1 cellular context compared by ENCODE assay signal in the genomic region with DNA sequence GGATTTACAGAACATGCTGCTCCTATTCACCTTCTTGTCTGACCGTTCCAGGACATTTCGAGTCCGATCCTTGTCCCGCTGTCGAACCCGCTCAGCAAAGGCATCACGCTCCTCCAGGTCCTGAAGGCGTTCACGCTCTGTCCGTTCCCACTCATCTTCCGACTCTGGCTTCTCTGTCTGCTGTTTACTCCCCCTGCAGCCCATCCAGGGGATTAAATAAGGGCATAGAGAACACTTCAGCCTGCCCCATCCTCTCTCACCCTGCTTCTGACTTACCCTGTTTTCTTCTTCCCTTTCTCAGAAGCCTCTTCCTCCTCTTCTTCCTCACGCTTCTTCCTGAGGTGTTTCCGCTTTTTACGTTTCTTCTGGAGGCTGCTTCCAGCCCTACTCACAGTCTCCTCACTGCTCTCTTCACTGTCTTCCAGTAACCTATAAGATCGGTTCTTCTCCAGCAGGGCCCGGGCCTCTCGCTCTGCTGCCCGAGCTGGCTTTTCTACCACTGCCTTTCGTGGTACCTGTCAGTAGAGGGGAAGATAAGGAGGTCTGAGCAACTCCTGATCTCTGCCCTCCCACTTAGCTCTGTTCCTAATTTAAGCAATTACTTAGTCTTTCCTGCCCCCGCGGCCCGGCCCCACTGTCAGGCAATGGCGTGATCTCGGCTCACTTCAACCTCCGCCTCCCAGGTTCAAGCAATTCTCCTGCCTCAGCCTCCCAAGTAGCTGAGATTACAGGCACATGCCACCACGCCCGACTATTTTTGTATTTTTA.
TF ChIP-seq lines count a peak whose summit lies in the region.

No MANE protein-coding gene starts in this region.

TF ChIP-seq in HepG2, 621 proteins besides CTCF, POLR2A, EP300 and RAD21 (continues in another document):
- TF ChIP-seq, protein P1, sequence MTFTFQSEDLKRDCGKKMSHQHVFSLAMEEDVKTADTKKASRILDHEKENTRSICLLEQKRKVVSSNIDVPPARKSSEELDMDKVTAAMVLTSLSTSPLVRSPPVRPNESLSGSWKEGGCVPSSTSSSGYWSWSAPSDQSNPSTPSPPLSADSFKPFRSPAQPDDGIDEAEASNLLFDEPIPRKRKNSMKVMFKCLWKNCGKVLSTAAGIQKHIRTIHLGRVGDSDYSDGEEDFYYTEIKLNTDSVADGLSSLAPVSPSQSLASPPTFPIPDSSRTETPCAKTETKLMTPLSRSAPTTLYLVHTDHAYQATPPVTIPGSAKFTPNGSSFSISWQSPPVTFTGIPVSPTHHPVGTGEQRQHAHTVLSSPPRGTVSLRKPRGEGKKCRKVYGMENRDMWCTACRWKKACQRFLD (CRISPR knock-in tag; IDR thresholded peaks at IDR 0.05; ENCODE audit: borderline replicate concordance) = 0 out of 2 replicates have a peak, but pooled peaks have one; percentile 35
- TF ChIP-seq, protein P2, sequence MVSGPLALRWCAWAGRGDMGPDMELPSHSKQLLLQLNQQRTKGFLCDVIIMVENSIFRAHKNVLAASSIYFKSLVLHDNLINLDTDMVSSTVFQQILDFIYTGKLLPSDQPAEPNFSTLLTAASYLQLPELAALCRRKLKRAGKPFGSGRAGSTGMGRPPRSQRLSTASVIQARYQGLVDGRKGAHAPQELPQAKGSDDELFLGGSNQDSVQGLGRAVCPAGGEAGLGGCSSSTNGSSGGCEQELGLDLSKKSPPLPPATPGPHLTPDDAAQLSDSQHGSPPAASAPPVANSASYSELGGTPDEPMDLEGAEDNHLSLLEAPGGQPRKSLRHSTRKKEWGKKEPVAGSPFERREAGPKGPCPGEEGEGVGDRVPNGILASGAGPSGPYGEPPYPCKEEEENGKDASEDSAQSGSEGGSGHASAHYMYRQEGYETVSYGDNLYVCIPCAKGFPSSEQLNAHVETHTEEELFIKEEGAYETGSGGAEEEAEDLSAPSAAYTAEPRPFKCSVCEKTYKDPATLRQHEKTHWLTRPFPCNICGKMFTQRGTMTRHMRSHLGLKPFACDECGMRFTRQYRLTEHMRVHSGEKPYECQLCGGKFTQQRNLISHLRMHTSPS (CRISPR knock-in tag; IDR thresholded peaks at IDR 0.05; ENCODE audit: low read depth) = no peak
- TF ChIP-seq, protein P3, sequence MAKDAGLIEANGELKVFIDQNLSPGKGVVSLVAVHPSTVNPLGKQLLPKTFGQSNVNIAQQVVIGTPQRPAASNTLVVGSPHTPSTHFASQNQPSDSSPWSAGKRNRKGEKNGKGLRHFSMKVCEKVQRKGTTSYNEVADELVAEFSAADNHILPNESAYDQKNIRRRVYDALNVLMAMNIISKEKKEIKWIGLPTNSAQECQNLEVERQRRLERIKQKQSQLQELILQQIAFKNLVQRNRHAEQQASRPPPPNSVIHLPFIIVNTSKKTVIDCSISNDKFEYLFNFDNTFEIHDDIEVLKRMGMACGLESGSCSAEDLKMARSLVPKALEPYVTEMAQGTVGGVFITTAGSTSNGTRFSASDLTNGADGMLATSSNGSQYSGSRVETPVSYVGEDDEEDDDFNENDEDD (CRISPR knock-in tag; IDR thresholded peaks at IDR 0.05; ENCODE audit: borderline replicate concordance) = no peak
- TF ChIP-seq GTF3A (CRISPR knock-in tag; conservative IDR thresholded peaks at IDR 0.05) (no peak), MAF1 (CRISPR knock-in tag; IDR thresholded peaks at IDR 0.05; ENCODE audit: borderline replicate concordance) (no peak), PHB2 (IDR thresholded peaks at IDR 0.05; ENCODE audit: partially characterized antibody) (no peak), ZFP1 (CRISPR knock-in tag; IDR thresholded peaks at IDR 0.05) (no peak), SAP130 (CRISPR knock-in tag; IDR thresholded peaks at IDR 0.05; ENCODE audit: low read depth) (peak; percentile 27; the same call in 1 of the 2 replicates), ZNF234 (CRISPR knock-in tag; conservative IDR thresholded peaks at IDR 0.05) (no peak), TOE1 (CRISPR knock-in tag; IDR thresholded peaks at IDR 0.05) (no peak), SIX4 (CRISPR knock-in tag; IDR thresholded peaks at IDR 0.05) (no peak), ATAD3A (CRISPR knock-in tag; IDR thresholded peaks at IDR 0.05) (no peak), NR2F6 (IDR thresholded peaks at IDR 0.05) (no peak), NR2F6 (CRISPR knock-in tag; IDR thresholded peaks at IDR 0.05) (0 out of 2 replicates have a peak, but pooled peaks have one; percentile 6), ZIK1 (CRISPR knock-in tag; IDR thresholded peaks at IDR 0.05; ENCODE audit: borderline replicate concordance, low read depth) (no peak), ARID2 (CRISPR knock-in tag; IDR thresholded peaks at IDR 0.05; ENCODE audit: borderline replicate concordance) (no peak), CHD2 (IDR thresholded peaks at IDR 0.05; ENCODE audit: low read depth, low read length) (no peak), ZFP37 (CRISPR knock-in tag; IDR thresholded peaks at IDR 0.05; ENCODE audit: borderline replicate concordance) (no peak), MED13 (CRISPR knock-in tag; IDR thresholded peaks at IDR 0.05) (no peak), ZNF629 (CRISPR knock-in tag; conservative IDR thresholded peaks at IDR 0.05) (no peak), STAG1 (CRISPR knock-in tag; IDR thresholded peaks at IDR 0.05) (peak; percentile 47)
- TF ChIP-seq, protein P4, sequence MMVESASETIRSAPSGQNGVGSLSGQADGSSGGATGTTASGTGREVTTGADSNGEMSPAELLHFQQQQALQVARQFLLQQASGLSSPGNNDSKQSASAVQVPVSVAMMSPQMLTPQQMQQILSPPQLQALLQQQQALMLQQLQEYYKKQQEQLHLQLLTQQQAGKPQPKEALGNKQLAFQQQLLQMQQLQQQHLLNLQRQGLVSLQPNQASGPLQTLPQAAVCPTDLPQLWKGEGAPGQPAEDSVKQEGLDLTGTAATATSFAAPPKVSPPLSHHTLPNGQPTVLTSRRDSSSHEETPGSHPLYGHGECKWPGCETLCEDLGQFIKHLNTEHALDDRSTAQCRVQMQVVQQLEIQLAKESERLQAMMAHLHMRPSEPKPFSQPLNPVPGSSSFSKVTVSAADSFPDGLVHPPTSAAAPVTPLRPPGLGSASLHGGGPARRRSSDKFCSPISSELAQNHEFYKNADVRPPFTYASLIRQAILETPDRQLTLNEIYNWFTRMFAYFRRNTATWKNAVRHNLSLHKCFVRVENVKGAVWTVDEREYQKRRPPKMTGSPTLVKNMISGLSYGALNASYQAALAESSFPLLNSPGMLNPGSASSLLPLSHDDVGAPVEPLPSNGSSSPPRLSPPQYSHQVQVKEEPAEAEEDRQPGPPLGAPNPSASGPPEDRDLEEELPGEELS (CRISPR knock-in tag; IDR thresholded peaks at IDR 0.05) = peak; percentile 14; the same call in 1 of the 2 replicates
- TF ChIP-seq, protein P5, sequence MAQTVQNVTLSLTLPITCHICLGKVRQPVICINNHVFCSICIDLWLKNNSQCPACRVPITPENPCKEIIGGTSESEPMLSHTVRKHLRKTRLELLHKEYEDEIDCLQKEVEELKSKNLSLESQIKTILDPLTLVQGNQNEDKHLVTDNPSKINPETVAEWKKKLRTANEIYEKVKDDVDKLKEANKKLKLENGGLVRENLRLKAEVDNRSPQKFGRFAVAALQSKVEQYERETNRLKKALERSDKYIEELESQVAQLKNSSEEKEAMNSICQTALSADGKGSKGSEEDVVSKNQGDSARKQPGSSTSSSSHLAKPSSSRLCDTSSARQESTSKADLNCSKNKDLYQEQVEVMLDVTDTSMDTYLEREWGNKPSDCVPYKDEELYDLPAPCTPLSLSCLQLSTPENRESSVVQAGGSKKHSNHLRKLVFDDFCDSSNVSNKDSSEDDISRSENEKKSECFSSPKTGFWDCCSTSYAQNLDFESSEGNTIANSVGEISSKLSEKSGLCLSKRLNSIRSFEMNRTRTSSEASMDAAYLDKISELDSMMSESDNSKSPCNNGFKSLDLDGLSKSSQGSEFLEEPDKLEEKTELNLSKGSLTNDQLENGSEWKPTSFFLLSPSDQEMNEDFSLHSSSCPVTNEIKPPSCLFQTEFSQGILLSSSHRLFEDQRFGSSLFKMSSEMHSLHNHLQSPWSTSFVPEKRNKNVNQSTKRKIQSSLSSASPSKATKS (CRISPR knock-in tag; IDR thresholded peaks at IDR 0.05) = no peak
- TF ChIP-seq, protein P6, sequence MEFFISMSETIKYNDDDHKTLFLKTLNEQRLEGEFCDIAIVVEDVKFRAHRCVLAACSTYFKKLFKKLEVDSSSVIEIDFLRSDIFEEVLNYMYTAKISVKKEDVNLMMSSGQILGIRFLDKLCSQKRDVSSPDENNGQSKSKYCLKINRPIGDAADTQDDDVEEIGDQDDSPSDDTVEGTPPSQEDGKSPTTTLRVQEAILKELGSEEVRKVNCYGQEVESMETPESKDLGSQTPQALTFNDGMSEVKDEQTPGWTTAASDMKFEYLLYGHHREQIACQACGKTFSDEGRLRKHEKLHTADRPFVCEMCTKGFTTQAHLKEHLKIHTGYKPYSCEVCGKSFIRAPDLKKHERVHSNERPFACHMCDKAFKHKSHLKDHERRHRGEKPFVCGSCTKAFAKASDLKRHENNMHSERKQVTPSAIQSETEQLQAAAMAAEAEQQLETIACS (CRISPR knock-in tag; IDR thresholded peaks at IDR 0.05) = no peak
- TF ChIP-seq, protein P7, sequence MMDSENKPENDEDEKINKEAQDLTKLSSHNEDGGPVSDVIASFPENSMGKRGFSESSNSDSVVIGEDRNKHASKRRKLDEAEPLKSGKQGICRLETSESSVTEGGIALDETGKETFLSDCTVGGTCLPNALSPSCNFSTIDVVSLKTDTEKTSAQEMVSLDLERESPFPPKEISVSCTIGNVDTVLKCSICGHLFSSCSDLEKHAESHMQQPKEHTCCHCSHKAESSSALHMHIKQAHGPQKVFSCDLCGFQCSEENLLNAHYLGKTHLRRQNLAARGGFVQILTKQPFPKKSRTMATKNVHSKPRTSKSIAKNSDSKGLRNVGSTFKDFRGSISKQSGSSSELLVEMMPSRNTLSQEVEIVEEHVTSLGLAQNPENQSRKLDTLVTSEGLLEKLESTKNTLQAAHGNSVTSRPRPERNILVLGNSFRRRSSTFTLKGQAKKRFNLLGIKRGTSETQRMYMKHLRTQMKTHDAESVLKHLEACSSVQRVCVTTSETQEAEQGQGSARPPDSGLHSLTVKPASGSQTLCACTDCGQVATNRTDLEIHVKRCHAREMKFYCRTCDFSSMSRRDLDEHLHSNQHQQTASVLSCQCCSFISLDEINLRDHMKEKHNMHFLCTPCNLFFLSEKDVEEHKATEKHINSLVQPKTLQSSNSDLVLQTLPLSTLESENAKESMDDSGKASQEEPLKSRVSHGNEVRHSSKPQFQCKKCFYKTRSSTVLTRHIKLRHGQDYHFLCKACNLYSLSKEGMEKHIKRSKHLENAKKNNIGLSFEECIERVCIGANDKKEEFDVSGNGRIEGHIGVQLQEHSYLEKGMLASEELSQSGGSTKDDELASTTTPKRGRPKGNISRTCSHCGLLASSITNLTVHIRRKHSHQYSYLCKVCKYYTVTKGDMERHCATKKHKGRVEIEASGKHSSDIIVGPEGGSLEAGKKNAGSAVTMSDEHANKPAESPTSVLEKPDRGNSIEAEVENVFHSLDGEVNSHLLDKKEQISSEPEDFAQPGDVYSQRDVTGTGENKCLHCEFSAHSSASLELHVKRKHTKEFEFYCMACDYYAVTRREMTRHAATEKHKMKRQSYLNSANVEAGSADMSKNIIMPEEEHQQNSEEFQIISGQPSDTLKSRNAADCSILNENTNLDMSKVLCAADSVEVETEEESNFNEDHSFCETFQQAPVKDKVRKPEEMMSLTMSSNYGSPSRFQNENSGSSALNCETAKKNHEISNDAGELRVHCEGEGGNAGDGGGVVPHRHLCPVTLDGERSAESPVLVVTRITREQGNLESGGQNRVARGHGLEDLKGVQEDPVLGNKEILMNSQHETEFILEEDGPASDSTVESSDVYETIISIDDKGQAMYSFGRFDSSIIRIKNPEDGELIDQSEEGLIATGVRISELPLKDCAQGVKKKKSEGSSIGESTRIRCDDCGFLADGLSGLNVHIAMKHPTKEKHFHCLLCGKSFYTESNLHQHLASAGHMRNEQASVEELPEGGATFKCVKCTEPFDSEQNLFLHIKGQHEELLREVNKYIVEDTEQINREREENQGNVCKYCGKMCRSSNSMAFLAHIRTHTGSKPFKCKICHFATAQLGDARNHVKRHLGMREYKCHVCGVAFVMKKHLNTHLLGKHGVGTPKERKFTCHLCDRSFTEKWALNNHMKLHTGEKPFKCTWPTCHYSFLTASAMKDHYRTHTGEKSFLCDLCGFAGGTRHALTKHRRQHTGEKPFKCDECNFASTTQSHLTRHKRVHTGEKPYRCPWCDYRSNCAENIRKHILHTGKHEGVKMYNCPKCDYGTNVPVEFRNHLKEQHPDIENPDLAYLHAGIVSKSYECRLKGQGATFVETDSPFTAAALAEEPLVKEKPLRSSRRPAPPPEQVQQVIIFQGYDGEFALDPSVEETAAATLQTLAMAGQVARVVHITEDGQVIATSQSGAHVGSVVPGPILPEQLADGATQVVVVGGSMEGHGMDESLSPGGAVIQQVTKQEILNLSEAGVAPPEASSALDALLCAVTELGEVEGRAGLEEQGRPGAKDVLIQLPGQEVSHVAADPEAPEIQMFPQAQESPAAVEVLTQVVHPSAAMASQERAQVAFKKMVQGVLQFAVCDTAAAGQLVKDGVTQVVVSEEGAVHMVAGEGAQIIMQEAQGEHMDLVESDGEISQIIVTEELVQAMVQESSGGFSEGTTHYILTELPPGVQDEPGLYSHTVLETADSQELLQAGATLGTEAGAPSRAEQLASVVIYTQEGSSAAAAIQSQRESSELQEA (CRISPR knock-in tag; IDR thresholded peaks at IDR 0.05; ENCODE audit: not compliant biosample characterization) = no peak
- TF ChIP-seq, protein P8, sequence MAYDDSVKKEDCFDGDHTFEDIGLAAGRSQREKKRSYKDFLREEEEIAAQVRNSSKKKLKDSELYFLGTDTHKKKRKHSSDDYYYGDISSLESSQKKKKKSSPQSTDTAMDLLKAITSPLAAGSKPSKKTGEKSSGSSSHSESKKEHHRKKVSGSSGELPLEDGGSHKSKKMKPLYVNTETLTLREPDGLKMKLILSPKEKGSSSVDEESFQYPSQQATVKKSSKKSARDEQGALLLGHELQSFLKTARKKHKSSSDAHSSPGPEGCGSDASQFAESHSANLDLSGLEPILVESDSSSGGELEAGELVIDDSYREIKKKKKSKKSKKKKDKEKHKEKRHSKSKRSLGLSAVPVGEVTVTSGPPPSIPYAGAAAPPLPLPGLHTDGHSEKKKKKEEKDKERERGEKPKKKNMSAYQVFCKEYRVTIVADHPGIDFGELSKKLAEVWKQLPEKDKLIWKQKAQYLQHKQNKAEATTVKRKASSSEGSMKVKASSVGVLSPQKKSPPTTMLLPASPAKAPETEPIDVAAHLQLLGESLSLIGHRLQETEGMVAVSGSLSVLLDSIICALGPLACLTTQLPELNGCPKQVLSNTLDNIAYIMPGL (CRISPR knock-in tag; IDR thresholded peaks at IDR 0.05; ENCODE audit: borderline replicate concordance in 1 of 2, low read depth in 1 of 2) = peak in 1 of 2 experiments; percentile 41; a peak in 1 of 4 replicates
